In the genomic region with DNA sequence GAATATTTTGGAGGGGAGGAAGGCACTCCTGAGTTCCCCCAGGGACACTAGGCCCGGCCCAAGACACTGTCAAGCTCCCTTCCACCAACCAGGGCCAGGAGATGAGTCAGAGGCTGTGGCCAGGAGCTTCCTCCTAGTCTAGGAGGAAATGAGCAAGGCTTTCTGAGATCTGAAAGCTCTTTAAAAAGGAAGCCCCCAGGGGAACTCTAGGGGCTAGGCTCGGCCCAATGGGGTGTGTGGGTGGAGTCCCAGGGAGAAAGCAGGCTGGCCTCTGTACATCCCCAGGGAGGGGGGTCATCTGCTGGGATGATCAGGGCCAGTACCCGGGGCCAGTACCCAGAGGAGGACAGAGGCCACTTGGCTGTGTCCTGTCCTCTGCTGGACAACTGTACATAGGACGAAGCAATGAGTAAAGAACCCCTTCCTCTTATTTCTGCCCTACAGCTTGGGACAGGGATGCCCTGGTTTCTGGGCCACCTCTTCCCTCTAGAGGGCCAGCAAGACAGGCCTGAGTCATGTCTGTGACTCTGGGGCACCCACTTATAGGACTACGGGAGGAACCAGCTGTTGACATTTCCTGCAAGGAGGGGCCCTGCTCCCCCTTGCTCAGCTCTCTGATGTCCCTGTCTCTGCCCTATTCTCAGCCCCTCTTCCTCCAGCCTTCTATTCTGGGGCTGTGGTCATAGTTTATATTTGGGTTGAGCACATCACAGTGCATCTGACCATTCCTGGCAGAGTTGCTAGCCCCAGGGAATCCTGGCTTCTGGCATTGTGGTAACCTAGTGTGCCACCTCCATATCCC, we compare ENCODE assay signal across 8 cellular contexts. TPM values are rescaled to one million over a fixed set of nuclear protein-coding genes. Genes with fewer than 3 reads are reported as not detected.
DNase-seq lines count a peak whose midpoint lies in the region; ATAC-seq and TF ChIP-seq lines count a peak whose summit lies in the region.

No MANE protein-coding gene starts in this region.

- H3K27me3 ChIP-seq in AG04450 (ENCODE audit: control insufficient read depth, insufficient read depth, low read length) (no peaks in the 10 kb centered on the region), adrenal gland (peaks cover 5% of the 10 kb centered on the region), iPS-20b (ENCODE audit: insufficient read depth, low read length) (peaks cover 21% of the 10 kb centered on the region)

- intact Hi-C loops in adrenal gland (cut with DNase I) = no loop called here

- H3K4me3 ChIP-seq in AG04450 (ENCODE audit: low read depth, low read length) (peak overlapping the region; percentile 86), adrenal gland (peak overlapping the region in 1 of 4 donors; percentile 89), iPS-20b (ENCODE audit: low read length) (peak overlapping the region; percentile 90; the same call in 1 of the 2 replicates)

- TF ChIP-seq CTCF in AG04450 (IDR thresholded peaks at IDR 0.05; ENCODE audit: low read depth, low read length) (no peak), adrenal gland (IDR thresholded peaks at IDR 0.05) (peak in 2 of 6 experiments; percentile 17 to 18)

- no peak overlapping the region for H3K9ac ChIP-seq in iPS-20b (ENCODE audit: low read depth, low read length)

- no peaks in the 10 kb centered on the region for H3K36me3 ChIP-seq in adrenal gland (replicated peaks in 1 of 2)
- peaks cover 3% of the 10 kb centered on the region; the same call in 1 of the 2 replicates for H3K36me3 ChIP-seq in iPS-20b (ENCODE audit: insufficient read depth, low read depth, low read length)

- DNase-seq in AG04450 (ENCODE audit: low read depth, low spot score) (no peak), T follicular helper cell (ENCODE audit: low read depth) (peak; percentile 64), adrenal gland (peak; percentile 75 to 92 (median 88)), NCI-H1417 (lab: John Stamatoyannopoulos, UW) (no peak)
- peak; percentile 58 to 64 for DNase-seq in stimulated activated CD4-positive, alpha-beta T cell treated with anti-CD3 and anti-CD28 coated beads, Interleukin-1b, Interleukin-23, amount 100 ng/mL, for 4 hours (ENCODE audit: low read depth in 2 of 2)

- ATAC-seq in GM19025 (IDR thresholded peaks at IDR 0.05; ENCODE audit: low read depth, unreplicated experiment) = peak; percentile 43
- ATAC-seq in HG03280 (IDR thresholded peaks at IDR 0.05; ENCODE audit: unreplicated experiment) = peak; percentile 35

- peak in 1 of 2 donors; percentile 30 for TF ChIP-seq POLR2A in adrenal gland (IDR thresholded peaks at IDR 0.05)

- H3K27ac ChIP-seq in AG04450 (ENCODE audit: low read depth, low read length) = peak overlapping the region; percentile 90
- peak overlapping the region; percentile 64 to 94 (median 85) for H3K27ac ChIP-seq in adrenal gland
- H3K27ac ChIP-seq in iPS-20b (ENCODE audit: low read length) = no peak overlapping the region

- CTCF ChIA-PET in AG04450 (lab: Charles Lee) = interaction anchor here (0.5 to 0.6 kb wide), 2 partner anchors 226 to 254 kb away, joined by 3 to 7 read pairs; no protein-coding TSS in a partner anchor

- no peaks in the 10 kb centered on the region; the same call in 1 of the 2 replicates for H3K9me3 ChIP-seq in AG04450 (ENCODE audit: control insufficient read depth, insufficient read depth, low read length)
- H3K9me3 ChIP-seq in adrenal gland (replicated peaks in 1 of 3) = no peaks in the 10 kb centered on the region
- H3K9me3 ChIP-seq in iPS-20b (ENCODE audit: insufficient read depth, low read depth, low read length) = no peaks in the 10 kb centered on the region

- H3K4me1 ChIP-seq in adrenal gland (replicated peaks in 1 of 2) = peaks cover 70 to 75% of the 10 kb centered on the region in 2 donors
- H3K4me1 ChIP-seq in iPS-20b (ENCODE audit: insufficient read depth, low read length) = peaks cover 28% of the 10 kb centered on the region

- WGBS in adrenal gland, 4 donors = 9 to 22% (median 15%) methylated on average over 5 of the region's 5 CpGs

- POLR2A ChIA-PET in AG04450 (lab: Yijun Ruan, JAX) = interaction anchor here (0.6 to 2.3 kb wide), 6 partner anchors 9 to 37 kb away, joined by 3 to 8 read pairs (median 6); partner anchors contain the start of gene TMEM208

RNA-seq across cellular contexts. Expression of gene FHOD1, which starts 2.7 kb away (rescaled TPM):
- polyA plus RNA-seq in AG04450 (2011; rRNA removed) = 21.2 and 25.4 TPM in 2 replicates
- polyA minus RNA-seq in AG04450 (2011; rRNA and poly(A)+ RNA removed) = 33.5 and 48.0 TPM in 2 replicates
- total RNA-seq in adrenal gland = 10 to 100 TPM; 34.3 to 86.3 (median 45.5) TPM
- 100 to 1,000 TPM in 1 of 3 donors, 10 to 100 TPM in 2; 16.6 to 148 (median 96.4) TPM for polyA plus RNA-seq in adrenal gland

RNA-seq across cellular contexts. Expression of gene SLC9A5, which starts 4.2 kb away (rescaled TPM):
- polyA plus RNA-seq in AG04450 (2011; rRNA removed) (2.4 and 3.1 TPM in 2 replicates), adrenal gland (1 to 10 TPM in 2 of 3 donors, under 1 TPM in 1; 0.20 to 2.8 (median 2.7) TPM)
- 2.8 and 3.4 TPM in 2 replicates for polyA minus RNA-seq in AG04450 (2011; rRNA and poly(A)+ RNA removed)
- total RNA-seq in adrenal gland = 1 to 10 TPM in 3 of 8 donors, under 1 TPM in 4, not detected in 1; 0.09 to 2.1 (median 0.40) TPM

RNA-seq across cellular contexts. Expression of gene TMEM208, which starts 17.7 kb away (rescaled TPM):
- 38.5 and 46.8 TPM in 2 replicates for polyA plus RNA-seq in AG04450 (2011; rRNA removed)
- 33.9 and 34.9 TPM in 2 replicates for polyA minus RNA-seq in AG04450 (2011; rRNA and poly(A)+ RNA removed)
- total RNA-seq in adrenal gland = 10 to 100 TPM; 52.1 to 88.8 (median 67.6) TPM
- polyA plus RNA-seq in adrenal gland = 100 to 1,000 TPM in 2 of 3 donors, 10 to 100 TPM in 1; 75.3 to 289 (median 209) TPM

RNA-seq across cellular contexts. Expression of gene PLEKHG4, which starts 34.7 kb away (rescaled TPM):
- 17.2 and 23.3 TPM in 2 replicates for polyA plus RNA-seq in AG04450 (2011; rRNA removed)
- 14.1 and 22.3 TPM in 2 replicates for polyA minus RNA-seq in AG04450 (2011; rRNA and poly(A)+ RNA removed)
- total RNA-seq in adrenal gland = 10 to 100 TPM in 4 of 8 donors, 1 to 10 TPM in 4; 4.1 to 25.7 (median 8.9) TPM
- polyA plus RNA-seq in adrenal gland = 10 to 100 TPM in 2 of 3 donors, 1 to 10 TPM in 1; 4.5 to 48.7 (median 27.5) TPM

RNA-seq across cellular contexts. Expression of gene ELMO3, which starts 45.7 kb away (rescaled TPM):
- 0.57 and 0.74 TPM in 2 replicates for polyA plus RNA-seq in AG04450 (2011; rRNA removed)
- 0.48 and 0.64 TPM in 2 replicates for polyA minus RNA-seq in AG04450 (2011; rRNA and poly(A)+ RNA removed)
- 1 to 10 TPM in 7 of 8 donors, under 1 TPM in 1; 0.66 to 5.4 (median 1.8) TPM for total RNA-seq in adrenal gland
- 1 to 10 TPM in 2 of 3 donors, under 1 TPM in 1; 0.18 to 7.0 (median 4.6) TPM for polyA plus RNA-seq in adrenal gland

Comparison
In these comparisons a context has a peak if more than half of its experiments do, and no peak if none do; other contexts are left out.
1. DNase-seq: peak in T follicular helper cell (single experiment), adrenal gland (7 of 7) and stimulated activated CD4-positive, alpha-beta T cell treated with anti-CD3 and anti-CD28 coated beads, Interleukin-1b, Interleukin-23, amount 100 ng/mL, for 4 hours (2 of 2); none in AG04450 (single experiment) and NCI-H1417 (0 of 3).